ENCODE assay signal across 14 cellular contexts in the genomic region with DNA sequence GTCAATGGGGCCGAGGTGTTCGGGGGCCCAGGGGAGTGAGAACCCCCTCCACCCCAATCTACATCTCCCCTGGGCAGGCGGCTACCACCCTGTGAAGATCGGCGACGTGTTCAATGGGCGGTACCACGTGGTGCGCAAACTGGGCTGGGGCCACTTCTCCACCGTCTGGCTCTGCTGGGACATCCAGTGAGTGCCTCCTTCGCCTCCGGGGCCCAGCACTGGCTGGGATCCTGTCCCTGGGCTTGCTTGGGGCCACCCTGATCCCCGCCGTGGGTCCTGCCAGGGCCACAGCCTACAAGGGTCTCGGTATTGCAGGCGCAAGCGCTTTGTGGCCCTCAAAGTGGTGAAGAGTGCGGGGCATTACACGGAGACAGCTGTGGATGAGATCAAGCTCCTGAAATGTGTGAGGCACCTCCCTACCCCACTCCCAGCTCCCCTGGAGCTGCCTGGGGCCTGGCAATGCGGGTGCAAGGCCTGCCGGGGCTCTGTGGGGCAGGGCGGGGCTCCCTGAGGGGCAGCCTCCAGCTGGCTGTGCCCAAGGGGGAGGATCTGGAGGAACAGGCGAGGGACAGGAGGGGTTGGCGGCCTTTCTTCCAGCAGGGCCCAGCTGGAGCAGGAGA. TPM values are rescaled to one million over a fixed set of nuclear protein-coding genes. Genes with fewer than 3 reads are reported as not detected.
A peak's percentile ranks its signal among the peaks of the same experiment; 100 is the strongest.
DNase-seq lines count a peak whose midpoint lies in the region; ATAC-seq and TF ChIP-seq lines count a peak whose summit lies in the region.
"Had no signal": no experiment of that assay in that cellular context is flagged by ENCODE, and none has a peak within 500 bp of the region (broad histone marks: within the 10 kb centered on the region; RNA-seq: fewer than 3 reads in every experiment).

No MANE protein-coding gene starts in this region.

- H3K4me3 ChIP-seq in breast epithelium (no peak overlapping the region), WERI-Rb-1 (ENCODE audit: low read depth, low read length) (peak overlapping the region; percentile 10), mucosa of descending colon (no peak overlapping the region), uterus (no peak overlapping the region), HAP-1 (no peak overlapping the region)

- TF ChIP-seq POLR2A in breast epithelium (IDR thresholded peaks at IDR 0.05): no peak
- TF ChIP-seq POLR2A in uterus (IDR thresholded peaks at IDR 0.05): no peak

- H3K27me3 ChIP-seq in breast epithelium: peaks cover 0 to 69% of the 10 kb centered on the region in 2 donors
- H3K27me3 ChIP-seq in WERI-Rb-1 (ENCODE audit: insufficient read depth, low read depth, severe bottlenecking): peaks cover 12% of the 10 kb centered on the region
- H3K27me3 ChIP-seq in uterus: no peaks in the 10 kb centered on the region
- no peaks in the 10 kb centered on the region for H3K27me3 ChIP-seq in HAP-1 (ENCODE audit: low read depth)

- intact Hi-C loops in breast epithelium (cut with DNase I; ENCODE audit: low total_unique reads) (no loop called here), MCF 10A (cut with micrococcal nuclease) (no loop called here), mucosa of descending colon (cut with DNase I, micrococcal nuclease) (no loop called here), uterus (cut with DNase I; ENCODE audit: low total_unique reads) (no loop called here)

- no peaks in the 10 kb centered on the region for H3K4me1 Mint-ChIP-seq in MCF 10A (ENCODE audit: insufficient read depth, unreplicated experiment)

- in situ Hi-C loops in HAP-1 (cut with MboI; ENCODE audit: low sequenced_read_pairs) (no loop called here), ACHN (cut with HindIII; ENCODE audit: low pct_ligation_motif_present, low pct_unique_long_range_greater_than_20kb, low sequenced_read_pairs) (no loop called here)

- no peak for DNase-seq in breast epithelium (ENCODE audit: low spot score in 2 of 2)
- no peak for DNase-seq in MCF 10A (ENCODE audit: unreplicated experiment)
- no peak for DNase-seq in WERI-Rb-1
- DNase-seq in mucosa of descending colon: peak in 1 of 3 donors; percentile 50
- DNase-seq in uterus: no peak
- no peak for DNase-seq in HAP-1 (ENCODE audit: low spot score in 2 of 2)
- no peak for DNase-seq in ACHN
- DNase-seq: natural killer cell, T-cell had no signal

- POLR2A ChIA-PET in MCF 10A (lab: Yijun Ruan, JAX): interaction anchor here (0.8 kb wide), 1 partner anchor 50 kb away, joined by 3 read pairs; no protein-coding TSS in a partner anchor

- H3K9me3 ChIP-seq in breast epithelium (no peaks in the 10 kb centered on the region), WERI-Rb-1 (ENCODE audit: severe bottlenecking) (no peaks in the 10 kb centered on the region), mucosa of descending colon (no peaks in the 10 kb centered on the region), uterus (no peaks in the 10 kb centered on the region), HAP-1 (no peaks in the 10 kb centered on the region)

- no peak overlapping the region for H3K4me3 Mint-ChIP-seq in MCF 10A (ENCODE audit: unreplicated experiment)
- H3K4me3 Mint-ChIP-seq: activated T-helper 1 cell treated with anti-CD3 and anti-CD28 coated beads, Interleukin-12 subunit alpha, Interleukin-12 subunit beta, Interleukin-2, Interleukin-4 antibody, amounts not matched to agents 30 ng/mL and 10 ng/mL and 1 ng/mL, durations not matched to agents 14 hours and 24 hours and 36 hours; natural killer cell; T-cell had no signal

- H3K36me3 ChIP-seq in breast epithelium (no peaks in the 10 kb centered on the region), WERI-Rb-1 (peaks cover 14% of the 10 kb centered on the region), mucosa of descending colon (ENCODE audit: low read depth) (no peaks in the 10 kb centered on the region), uterus (no peaks in the 10 kb centered on the region), HAP-1 (replicated peaks) (peaks cover 15% of the 10 kb centered on the region)

- no peaks in the 10 kb centered on the region for H3K4me1 ChIP-seq in breast epithelium
- H3K4me1 ChIP-seq in mucosa of descending colon (ENCODE audit: low read depth): no peaks in the 10 kb centered on the region
- H3K4me1 ChIP-seq in uterus: peaks cover 0 to 3% of the 10 kb centered on the region in 2 donors
- H3K4me1 ChIP-seq in HAP-1: peaks cover 4% of the 10 kb centered on the region

- no peaks in the 10 kb centered on the region for H3K9me3 Mint-ChIP-seq in MCF 10A (ENCODE audit: unreplicated experiment)
- H3K9me3 Mint-ChIP-seq: activated T-helper 1 cell treated with anti-CD3 and anti-CD28 coated beads, Interleukin-12 subunit alpha, Interleukin-12 subunit beta, Interleukin-2, Interleukin-4 antibody, amounts not matched to agents 30 ng/mL and 10 ng/mL and 1 ng/mL, durations not matched to agents 14 hours and 24 hours and 36 hours; natural killer cell; T-cell had no signal

- peak; percentile 49 for ATAC-seq in mucosa of descending colon
- no peak for ATAC-seq in HG02981 (IDR thresholded peaks at IDR 0.05; ENCODE audit: unreplicated experiment)
- ATAC-seq: T-cell had no signal

- no peak for TF ChIP-seq CTCF in breast epithelium (IDR thresholded peaks at IDR 0.05)
- no peak for TF ChIP-seq CTCF in MCF 10A (IDR thresholded peaks at IDR 0.05; ENCODE audit: unreplicated experiment)
- no peak for TF ChIP-seq CTCF in WERI-Rb-1 (IDR thresholded peaks at IDR 0.05; ENCODE audit: low read depth, low read length)
- TF ChIP-seq CTCF in mucosa of descending colon (IDR thresholded peaks at IDR 0.05): no peak
- no peak for TF ChIP-seq CTCF in uterus (IDR thresholded peaks at IDR 0.05)

- peaks cover 17% of the 10 kb centered on the region for H3K36me3 Mint-ChIP-seq in MCF 10A (ENCODE audit: insufficient read depth, unreplicated experiment)
- H3K36me3 Mint-ChIP-seq: natural killer cell had no signal

- no peaks in the 10 kb centered on the region for H3K27me3 Mint-ChIP-seq in MCF 10A (ENCODE audit: insufficient read depth, unreplicated experiment)

- no peak overlapping the region for H3K27ac Mint-ChIP-seq in MCF 10A (ENCODE audit: low read depth, unreplicated experiment)
- H3K27ac Mint-ChIP-seq: activated T-helper 1 cell treated with anti-CD3 and anti-CD28 coated beads, Interleukin-12 subunit alpha, Interleukin-12 subunit beta, Interleukin-2, Interleukin-4 antibody, amounts not matched to agents 30 ng/mL and 10 ng/mL and 1 ng/mL, durations not matched to agents 14 hours and 24 hours and 36 hours; natural killer cell; T-cell had no signal

- no TSS peak for BruUV-seq in MCF 10A (replicated peaks; lab: Mats Ljungman, UMichigan)

- H3K27ac ChIP-seq in breast epithelium: peak overlapping the region; percentile 12 to 33
- peak overlapping the region; percentile 74 for H3K27ac ChIP-seq in WERI-Rb-1
- H3K27ac ChIP-seq in uterus: peak overlapping the region; percentile 3 to 69

- CTCF ChIA-PET in MCF 10A (lab: Yijun Ruan, JAX): no interaction called here

RNA-seq across cellular contexts. Expression of gene SRPK3, which starts 0.7 kb away (rescaled TPM):
- 1 to 10 TPM in 2 of 3 donors, under 1 TPM in 1; 0.33 to 1.5 (median 1.3) TPM for total RNA-seq in breast epithelium
- not detected in 2 replicates for total RNA-seq in MCF 10A (2022)
- total RNA-seq in mucosa of descending colon: 1 to 10 TPM in 2 of 3 donors, under 1 TPM in 1; 0.55 to 4.6 (median 1.0) TPM
- 10 to 100 TPM in 1 of 4 donors, 1 to 10 TPM in 2, under 1 TPM in 1; 0.76 to 13.8 (median 5.5) TPM for total RNA-seq in uterus
- total RNA-seq: activated T-helper 1 cell treated with anti-CD3 and anti-CD28 coated beads, Interleukin-12 subunit alpha, Interleukin-12 subunit beta, Interleukin-2, Interleukin-4 antibody, amounts not matched to agents 30 ng/mL and 10 ng/mL and 1 ng/mL, durations not matched to agents 14 hours and 24 hours and 36 hours; astrocyte; G401; natural killer cell; OCI-LY7; T-cell had no signal

RNA-seq across cellular contexts. Expression of gene IDH3G, which starts 12.6 kb away (rescaled TPM):
- total RNA-seq in breast epithelium (10 to 100 TPM; 75.4 to 91.5 (median 76.5) TPM), MCF 10A (2022) (56.5 and 65.4 TPM in 2 replicates), mucosa of descending colon (10 to 100 TPM; 57.8 to 89.9 (median 79.3) TPM), uterus (10 to 100 TPM; 48.4 to 88.5 (median 67.2) TPM)

RNA-seq across cellular contexts. Expression of gene SSR4, which starts 12.9 kb away (rescaled TPM):
- total RNA-seq in breast epithelium (100 to 1,000 TPM; 112 to 252 (median 182) TPM), MCF 10A (2022) (328 and 371 TPM in 2 replicates), mucosa of descending colon (100 to 1,000 TPM; 129 to 297 (median 174) TPM), uterus (100 to 1,000 TPM in 2 of 4 donors, 10 to 100 TPM in 2; 26.9 to 633 (median 103) TPM)

RNA-seq across cellular contexts. Expression of gene PLXNB3, which starts 17.5 kb away (rescaled TPM):
- total RNA-seq in breast epithelium: 10 to 100 TPM; 12.3 to 17.9 (median 13.4) TPM
- total RNA-seq in MCF 10A (2022): 7.2 and 13.5 TPM in 2 replicates
- 10 to 100 TPM in 1 of 3 donors, 1 to 10 TPM in 2; 3.0 to 44.9 (median 3.3) TPM for total RNA-seq in mucosa of descending colon
- total RNA-seq in uterus: 10 to 100 TPM in 1 of 4 donors, 1 to 10 TPM in 3; 1.5 to 50.7 (median 5.1) TPM
- total RNA-seq: OCI-LY7 had no signal

RNA-seq across cellular contexts. Expression of gene PDZD4, which starts 48.8 kb away (rescaled TPM):
- total RNA-seq in breast epithelium: 1 to 10 TPM in 2 of 3 donors, under 1 TPM in 1; 0.80 to 5.6 (median 2.9) TPM
- 0.29 TPM in 1 of 2 replicates, not detected in the other for total RNA-seq in MCF 10A (2022)
- 10 to 100 TPM in 1 of 3 donors, 1 to 10 TPM in 2; 1.5 to 24.2 (median 2.8) TPM for total RNA-seq in mucosa of descending colon
- total RNA-seq in uterus: 10 to 100 TPM in 3 of 4 donors, 1 to 10 TPM in 1; 2.6 to 21.3 (median 16.8) TPM
- total RNA-seq: OCI-LY7 had no signal

Comparison
In these comparisons a context has a peak if more than half of its experiments do, and no peak if none do; other contexts are left out.
1. H3K27ac ChIP-seq: peak in every context shown above with its lines; median percentile 74 in WERI-Rb-1; 36 in uterus; 22 in breast epithelium.